ENCODE assay signal across 1 cellular context in genomic region chr22:44351685-44352377, GRCh38.
A peak's percentile ranks its signal among the peaks of the same experiment; 100 is the strongest.
TF ChIP-seq lines count a peak whose summit lies in the region.

No MANE protein-coding gene starts in this region.

TF ChIP-seq in HEK293, 187 proteins besides CTCF, POLR2A, EP300 and RAD21 (continued from another document and continues in another):
- TF ChIP-seq ZBTB6 (tag by site-specific recombination; IDR thresholded peaks at IDR 0.05), result no peak
- no peak for TF ChIP-seq ZNF518A (tag by site-specific recombination; conservative IDR thresholded peaks at IDR 0.05; ENCODE audit: low read depth)
- TF ChIP-seq ZNF623 (tag by site-specific recombination; IDR thresholded peaks at IDR 0.05), result no peak
- no peak for TF ChIP-seq ZNF10 (tag by site-specific recombination; IDR thresholded peaks at IDR 0.05)
- TF ChIP-seq YY2 (tag by site-specific recombination; IDR thresholded peaks at IDR 0.05), result no peak
- no peak for TF ChIP-seq ZSCAN23 (tag by site-specific recombination; IDR thresholded peaks at IDR 0.05)
- TF ChIP-seq PATZ1 (tag by site-specific recombination; IDR thresholded peaks at IDR 0.05), result peak; percentile 91
- TF ChIP-seq IKZF3 (tag by site-specific recombination; IDR thresholded peaks at IDR 0.05), result no peak
- TF ChIP-seq HOXA7 (CRISPR knock-in tag; IDR thresholded peaks at IDR 0.05; ENCODE audit: borderline replicate concordance), result no peak
- TF ChIP-seq GLI4 (tag by site-specific recombination; IDR thresholded peaks at IDR 0.05), result no peak
- no peak for TF ChIP-seq ZXDB (tag by site-specific recombination; IDR thresholded peaks at IDR 0.05)
- no peak for TF ChIP-seq ZNF600 (tag by site-specific recombination; IDR thresholded peaks at IDR 0.05)
- TF ChIP-seq ZNF792 (tag by site-specific recombination; IDR thresholded peaks at IDR 0.05), result no peak
- no peak for TF ChIP-seq SETDB1 (IDR thresholded peaks at IDR 0.05; ENCODE audit: insufficient read length, low read length)
- TF ChIP-seq ZNF202 (tag by site-specific recombination; IDR thresholded peaks at IDR 0.05; ENCODE audit: borderline replicate concordance), result no peak
- no peak for TF ChIP-seq ZNF658 (tag by site-specific recombination; IDR thresholded peaks at IDR 0.05)
- TF ChIP-seq ZBTB11 (tag by site-specific recombination; conservative IDR thresholded peaks at IDR 0.05; ENCODE audit: low read depth), result no peak
- TF ChIP-seq ZBTB48 (tag by site-specific recombination; IDR thresholded peaks at IDR 0.05), result no peak
- TF ChIP-seq ZNF266 (tag by site-specific recombination; IDR thresholded peaks at IDR 0.05; ENCODE audit: low read depth), result no peak
- TF ChIP-seq ZNF580 (tag by site-specific recombination; IDR thresholded peaks at IDR 0.05), result no peak
- TF ChIP-seq ZNF138 (tag by site-specific recombination; IDR thresholded peaks at IDR 0.05; ENCODE audit: borderline replicate concordance), result no peak
- TF ChIP-seq ZNF280C (tag by site-specific recombination; IDR thresholded peaks at IDR 0.05), result no peak
- no peak for TF ChIP-seq ZNF114 (tag by site-specific recombination; IDR thresholded peaks at IDR 0.05)
- TF ChIP-seq ZNF529 (tag by site-specific recombination; IDR thresholded peaks at IDR 0.05; ENCODE audit: insufficient replicate concordance), result no peak
- TF ChIP-seq ZNF132 (tag by site-specific recombination; IDR thresholded peaks at IDR 0.05; ENCODE audit: borderline replicate concordance), result no peak
- TF ChIP-seq ZNF701 (tag by site-specific recombination; IDR thresholded peaks at IDR 0.05), result no peak
- no peak for TF ChIP-seq ZNF707 (tag by site-specific recombination; IDR thresholded peaks at IDR 0.05)
- no peak for TF ChIP-seq ZNF362 (tag by site-specific recombination; IDR thresholded peaks at IDR 0.05)
- no peak for TF ChIP-seq ZSCAN18 (tag by site-specific recombination; IDR thresholded peaks at IDR 0.05)
- TF ChIP-seq ZNF175 (tag by site-specific recombination; IDR thresholded peaks at IDR 0.05), result no peak
- TF ChIP-seq SCRT1 (tag by site-specific recombination; IDR thresholded peaks at IDR 0.05; ENCODE audit: borderline replicate concordance), result no peak
- TF ChIP-seq PRDM10 (tag by site-specific recombination; IDR thresholded peaks at IDR 0.05), result peak; percentile 99
- TF ChIP-seq ZBTB26 (tag by site-specific recombination; optimal IDR thresholded peaks at IDR 0.05), result no peak
- peak; percentile 48; the same call in 1 of the 2 replicates for TF ChIP-seq ZNF24 (tag by site-specific recombination; IDR thresholded peaks at IDR 0.05)
- TF ChIP-seq ZEB2 (tag by site-specific recombination; IDR thresholded peaks at IDR 0.05), result peak; percentile 84
- TF ChIP-seq ZNF169 (tag by site-specific recombination; IDR thresholded peaks at IDR 0.05), result no peak
- TF ChIP-seq ZNF48 (tag by site-specific recombination; IDR thresholded peaks at IDR 0.05), result no peak
